Comparison of ENCODE assay signal across 1 cellular context in the genomic region with DNA sequence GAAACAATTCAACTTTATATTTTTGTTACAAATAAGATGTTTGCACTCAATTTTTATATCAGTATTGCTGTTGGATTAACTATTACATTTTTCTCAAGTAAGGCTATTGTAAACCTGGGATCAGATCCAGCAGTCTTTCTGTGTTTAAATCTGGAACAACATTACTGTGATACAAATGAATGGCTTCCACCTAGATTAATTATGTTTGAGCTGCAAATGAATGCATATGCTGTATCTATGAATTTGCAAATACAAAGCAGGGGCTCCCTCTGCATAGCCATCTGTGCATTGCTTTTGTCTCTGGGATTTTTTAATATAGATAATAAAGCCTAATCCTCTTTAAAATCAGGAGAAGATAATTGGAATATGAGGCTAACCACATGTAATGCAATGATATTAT.
TF ChIP-seq lines count a peak whose summit lies in the region.

No MANE protein-coding gene starts in this region.

TF ChIP-seq in HepG2, 621 proteins besides CTCF, POLR2A, EP300 and RAD21 (continued from another document):
- TF ChIP-seq, protein P1, sequence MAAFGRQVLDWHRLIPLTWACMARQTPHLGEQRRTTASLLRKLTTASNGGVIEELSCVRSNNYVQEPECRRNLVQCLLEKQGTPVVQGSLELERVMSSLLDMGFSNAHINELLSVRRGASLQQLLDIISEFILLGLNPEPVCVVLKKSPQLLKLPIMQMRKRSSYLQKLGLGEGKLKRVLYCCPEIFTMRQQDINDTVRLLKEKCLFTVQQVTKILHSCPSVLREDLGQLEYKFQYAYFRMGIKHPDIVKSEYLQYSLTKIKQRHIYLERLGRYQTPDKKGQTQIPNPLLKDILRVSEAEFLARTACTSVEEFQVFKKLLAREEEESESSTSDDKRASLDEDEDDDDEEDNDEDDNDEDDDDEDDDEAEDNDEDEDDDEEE (CRISPR knock-in tag; IDR thresholded peaks at IDR 0.05): no peak
- TF ChIP-seq, protein P2, sequence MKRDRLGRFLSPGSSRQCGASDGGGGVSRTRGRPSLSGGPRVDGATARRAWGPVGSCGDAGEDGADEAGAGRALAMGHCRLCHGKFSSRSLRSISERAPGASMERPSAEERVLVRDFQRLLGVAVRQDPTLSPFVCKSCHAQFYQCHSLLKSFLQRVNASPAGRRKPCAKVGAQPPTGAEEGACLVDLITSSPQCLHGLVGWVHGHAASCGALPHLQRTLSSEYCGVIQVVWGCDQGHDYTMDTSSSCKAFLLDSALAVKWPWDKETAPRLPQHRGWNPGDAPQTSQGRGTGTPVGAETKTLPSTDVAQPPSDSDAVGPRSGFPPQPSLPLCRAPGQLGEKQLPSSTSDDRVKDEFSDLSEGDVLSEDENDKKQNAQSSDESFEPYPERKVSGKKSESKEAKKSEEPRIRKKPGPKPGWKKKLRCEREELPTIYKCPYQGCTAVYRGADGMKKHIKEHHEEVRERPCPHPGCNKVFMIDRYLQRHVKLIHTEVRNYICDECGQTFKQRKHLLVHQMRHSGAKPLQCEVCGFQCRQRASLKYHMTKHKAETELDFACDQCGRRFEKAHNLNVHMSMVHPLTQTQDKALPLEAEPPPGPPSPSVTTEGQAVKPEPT (CRISPR knock-in tag; IDR thresholded peaks at IDR 0.05; ENCODE audit: low read depth): no peak
- no peak for TF ChIP-seq HHEX (CRISPR knock-in tag; IDR thresholded peaks at IDR 0.05)
- no peak for TF ChIP-seq ZSCAN12 (CRISPR knock-in tag; IDR thresholded peaks at IDR 0.05)
- no peak for TF ChIP-seq NBN (conservative IDR thresholded peaks at IDR 0.05)
- no peak for TF ChIP-seq NFATC3 (CRISPR knock-in tag; IDR thresholded peaks at IDR 0.05)
- no peak for TF ChIP-seq DPF2 (CRISPR knock-in tag; IDR thresholded peaks at IDR 0.05; ENCODE audit: borderline replicate concordance, low read depth)
- TF ChIP-seq, protein P3, sequence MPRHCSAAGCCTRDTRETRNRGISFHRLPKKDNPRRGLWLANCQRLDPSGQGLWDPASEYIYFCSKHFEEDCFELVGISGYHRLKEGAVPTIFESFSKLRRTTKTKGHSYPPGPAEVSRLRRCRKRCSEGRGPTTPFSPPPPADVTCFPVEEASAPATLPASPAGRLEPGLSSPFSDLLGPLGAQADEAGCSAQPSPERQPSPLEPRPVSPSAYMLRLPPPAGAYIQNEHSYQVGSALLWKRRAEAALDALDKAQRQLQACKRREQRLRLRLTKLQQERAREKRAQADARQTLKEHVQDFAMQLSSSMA (CRISPR knock-in tag; IDR thresholded peaks at IDR 0.05): no peak
